10 cellular contexts compared by ENCODE assay signal in the genomic region with DNA sequence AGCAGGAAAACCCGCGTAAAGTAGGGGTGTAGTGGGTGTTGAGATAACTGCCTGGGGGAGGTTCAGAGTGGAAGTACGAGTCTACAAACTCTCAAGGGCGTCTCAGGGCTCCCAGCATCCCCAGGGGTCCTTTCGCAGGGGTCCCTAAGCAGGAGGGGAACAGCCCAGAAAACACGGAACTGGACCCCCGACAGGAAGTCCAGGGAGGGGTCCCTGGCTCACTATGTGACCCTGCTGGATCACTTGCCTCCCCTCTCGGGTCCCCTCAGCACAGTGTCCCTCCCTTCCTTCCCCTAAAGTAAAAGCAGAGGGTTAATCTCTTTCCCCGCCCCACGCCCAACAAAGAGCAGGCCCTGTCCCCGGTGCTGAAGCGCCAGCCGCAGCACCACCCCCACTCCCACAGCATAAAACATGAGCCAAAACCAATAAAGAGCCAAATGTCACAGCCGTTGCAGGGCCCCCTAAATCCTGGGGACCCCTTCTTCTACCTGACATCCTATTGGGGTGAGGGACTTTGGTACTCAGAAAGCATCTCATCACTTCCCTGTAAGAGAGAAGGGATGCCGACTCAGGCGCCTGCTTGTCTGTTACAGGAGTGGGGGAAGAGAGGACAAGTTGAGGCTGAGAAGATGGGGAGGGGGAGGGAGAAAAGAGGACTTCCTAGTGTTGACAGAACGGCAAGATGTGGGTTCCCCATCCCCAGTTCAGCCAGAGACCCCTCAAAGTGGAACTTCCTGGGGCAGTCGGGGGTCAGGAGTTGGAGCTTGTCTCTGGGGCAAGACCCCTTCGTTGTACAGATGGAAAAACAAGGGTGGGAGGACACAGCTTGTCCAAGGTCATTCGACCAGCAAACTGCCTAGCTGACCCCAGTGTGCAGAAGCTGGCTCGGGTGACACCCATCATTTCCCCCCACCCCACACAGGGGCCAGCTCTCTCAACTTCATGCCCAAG. TPM values are rescaled to one million over a fixed set of nuclear protein-coding genes. Genes with fewer than 3 reads are reported as not detected.
A peak's percentile ranks its signal among the peaks of the same experiment; 100 is the strongest.
DNase-seq lines count a peak whose midpoint lies in the region; ATAC-seq and TF ChIP-seq lines count a peak whose summit lies in the region.
"Had no signal": no experiment of that assay in that cellular context is flagged by ENCODE, and none has a peak within 500 bp of the region (broad histone marks: within the 10 kb centered on the region; RNA-seq: fewer than 3 reads in every experiment).

No MANE protein-coding gene starts in this region.

- H3K4me3 Mint-ChIP-seq in activated CD4-positive, alpha-beta memory T cell treated with anti-CD3 and anti-CD28 coated beads, Interleukin-2, amount 10 ng/mL, durations not matched to agents 7 days and 5 days: no peak overlapping the region

- peaks cover 38% of the 10 kb centered on the region for H3K27me3 Mint-ChIP-seq in activated CD4-positive, alpha-beta memory T cell treated with anti-CD3 and anti-CD28 coated beads, Interleukin-2, amount 10 ng/mL, durations not matched to agents 7 days and 5 days

- POLR2A ChIA-PET in HEK293T (lab: Yijun Ruan, JAX): no interaction called here
- POLR2A ChIA-PET in activated CD4-positive, alpha-beta memory T cell treated with anti-CD3 and anti-CD28 coated beads, Interleukin-2, amount 10 ng/mL, durations not matched to agents 7 days and 5 days (lab: Charles Lee): no interaction called here

- DNase-seq in AG08396 (ENCODE audit: low spot score) (peak; percentile 72), HEK293T (ENCODE audit: extremely low spot score) (peak; percentile 59), inferior parietal cortex (ENCODE audit: extremely low spot score) (peak; percentile 18), GF-D8 (lab: John Stamatoyannopoulos, UW) (no peak), GM19240 (ENCODE audit: insufficient read length, low spot score) (no peak)
- peak; percentile 29 for DNase-seq in activated CD4-positive, alpha-beta memory T cell treated with anti-CD3 and anti-CD28 coated beads, Interleukin-2, amount 10 ng/mL, durations not matched to agents 7 days and 5 days
- DNase-seq: effector CD8-positive, alpha-beta T cell had no signal

- no peak for ATAC-seq in HG02973 (IDR thresholded peaks at IDR 0.05; ENCODE audit: unreplicated experiment)
- no peak for ATAC-seq in GM21737 (IDR thresholded peaks at IDR 0.05; ENCODE audit: unreplicated experiment)

- H3K9me3 Mint-ChIP-seq in activated CD4-positive, alpha-beta memory T cell treated with anti-CD3 and anti-CD28 coated beads, Interleukin-2, amount 10 ng/mL, durations not matched to agents 7 days and 5 days: peaks cover 4% of the 10 kb centered on the region

- peaks cover 18% of the 10 kb centered on the region for H3K4me1 Mint-ChIP-seq in activated CD4-positive, alpha-beta memory T cell treated with anti-CD3 and anti-CD28 coated beads, Interleukin-2, amount 10 ng/mL, durations not matched to agents 7 days and 5 days

- H3K27ac Mint-ChIP-seq in activated CD4-positive, alpha-beta memory T cell treated with anti-CD3 and anti-CD28 coated beads, Interleukin-2, amount 10 ng/mL, durations not matched to agents 7 days and 5 days: no peak overlapping the region

- CTCF ChIA-PET in HEK293T (lab: Yijun Ruan, JAX): interaction anchor here (1.1 kb wide), 1 partner anchor 8 kb away, joined by 4 read pairs; no protein-coding TSS in a partner anchor
- CTCF ChIA-PET in activated CD4-positive, alpha-beta memory T cell treated with anti-CD3 and anti-CD28 coated beads, Interleukin-2, amount 10 ng/mL, durations not matched to agents 7 days and 5 days (lab: Charles Lee): no interaction called here

- peaks cover 10% of the 10 kb centered on the region for H3K36me3 Mint-ChIP-seq in activated CD4-positive, alpha-beta memory T cell treated with anti-CD3 and anti-CD28 coated beads, Interleukin-2, amount 10 ng/mL, durations not matched to agents 7 days and 5 days (ENCODE audit: low read depth)

TF ChIP-seq in HEK293T, 16 proteins besides CTCF, POLR2A, EP300 and RAD21:
- no peak for TF ChIP-seq SP1 (IDR thresholded peaks at IDR 0.05)
- TF ChIP-seq BHLHE40 (IDR thresholded peaks at IDR 0.05; ENCODE audit: borderline replicate concordance): no peak
- TF ChIP-seq CTBP1 (IDR thresholded peaks at IDR 0.05; ENCODE audit: borderline replicate concordance): no peak
- no peak for TF ChIP-seq ZNF384 (IDR thresholded peaks at IDR 0.05)
- no peak for TF ChIP-seq FOXA1 (IDR thresholded peaks at IDR 0.05)
- TF ChIP-seq SUZ12 (IDR thresholded peaks at IDR 0.05): no peak
- no peak for TF ChIP-seq HDGF (IDR thresholded peaks at IDR 0.05; ENCODE audit: borderline replicate concordance)
- TF ChIP-seq FOXK2 (IDR thresholded peaks at IDR 0.05): no peak
- no peak for TF ChIP-seq TARDBP (IDR thresholded peaks at IDR 0.05)
- no peak for TF ChIP-seq ARNT (IDR thresholded peaks at IDR 0.05)
- no peak for TF ChIP-seq L3MBTL2 (conservative IDR thresholded peaks at IDR 0.05)
- no peak for TF ChIP-seq FOXM1 (IDR thresholded peaks at IDR 0.05; ENCODE audit: borderline replicate concordance)
- no peak for TF ChIP-seq ELF4 (IDR thresholded peaks at IDR 0.05)

RNA-seq across cellular contexts. Expression of gene NEFH, which starts 1.4 kb away (rescaled TPM):
- total RNA-seq in activated CD4-positive, alpha-beta memory T cell treated with anti-CD3 and anti-CD28 coated beads, Interleukin-2, amount 10 ng/mL, durations not matched to agents 7 days and 5 days: 1 to 10 TPM; 2.7 to 2.9 TPM

RNA-seq across cellular contexts. Expression of gene RFPL1, which starts 40.2 kb away (rescaled TPM):
- not detected for total RNA-seq in activated CD4-positive, alpha-beta memory T cell treated with anti-CD3 and anti-CD28 coated beads, Interleukin-2, amount 10 ng/mL, durations not matched to agents 7 days and 5 days
- total RNA-seq: subcutaneous adipose tissue had no signal

Comparison
In these comparisons a context has a peak if more than half of its experiments do, and no peak if none do; other contexts are left out.
1. DNase-seq: peak in AG08396 (single experiment), HEK293T (single experiment), activated CD4-positive, alpha-beta memory T cell treated with anti-CD3 and anti-CD28 coated beads, Interleukin-2, amount 10 ng/mL, durations not matched to agents 7 days and 5 days (single experiment) and inferior parietal cortex (single experiment); none in GF-D8 (single experiment) and GM19240 (single experiment).